ENCODE assay signal across 36 cellular contexts in the genomic region with DNA sequence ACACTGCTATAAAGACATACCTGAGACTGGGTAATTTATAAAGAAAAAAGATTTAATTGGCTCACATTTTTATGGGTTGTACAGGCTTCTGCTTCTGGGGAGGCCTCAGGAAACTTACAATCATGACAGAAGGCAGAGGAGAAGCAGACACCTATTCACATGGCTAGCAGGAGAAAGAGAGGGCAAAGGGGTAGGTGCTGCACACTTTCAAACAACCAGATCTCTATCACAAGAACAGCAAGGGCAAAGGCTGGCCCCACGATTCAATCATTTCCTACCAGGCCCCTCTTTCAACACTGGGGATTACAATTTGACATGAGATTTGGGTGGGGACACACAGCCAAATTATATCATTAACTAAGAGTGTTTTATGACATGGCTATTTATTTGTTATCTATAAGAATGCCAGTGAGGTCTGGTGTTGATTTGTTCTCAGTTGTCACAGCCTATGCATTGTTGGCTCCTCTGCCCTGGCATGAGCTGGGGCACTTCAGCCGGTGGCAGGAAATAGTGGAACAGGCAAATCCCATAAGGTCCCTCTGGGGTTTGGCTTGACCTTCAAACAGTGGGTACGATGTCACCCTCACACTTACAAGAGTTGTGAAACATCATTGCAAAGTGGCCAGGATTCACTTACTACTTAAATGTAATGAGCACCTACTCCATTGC. TPM values are rescaled to one million over a fixed set of nuclear protein-coding genes. Genes with fewer than 3 reads are reported as not detected.
"Had no signal": no experiment of that assay in that cellular context is flagged by ENCODE, and none has a peak within 500 bp of the region (broad histone marks: within the 10 kb centered on the region; RNA-seq: fewer than 3 reads in every experiment).

No MANE protein-coding gene starts in this region.

- H3K27ac Mint-ChIP-seq: activated CD4-positive, alpha-beta memory T cell treated with anti-CD3 and anti-CD28 coated beads for 36 hours; activated CD4-positive, alpha-beta T cell treated with anti-CD3 and anti-CD28 coated beads for 36 hours; activated CD4-positive, alpha-beta T cell treated with anti-CD3 and anti-CD28 coated beads, Interleukin-2, amount 10 ng/mL, durations not matched to agents 7 days and 5 days; activated naive CD4-positive, alpha-beta T cell treated with anti-CD3 and anti-CD28 coated beads, Interleukin-2, amount 10 ng/mL, durations not matched to agents 7 days and 5 days; activated naive CD8-positive, alpha-beta T cell treated with anti-CD3 and anti-CD28 coated beads for 36 hours; WTC11 had no signal

- H3K36me3 ChIP-seq: brain microvascular endothelial cell, SJCRH30 had no signal

- H3K9me3 ChIP-seq: SJCRH30 had no signal

- H3K36me3 Mint-ChIP-seq: activated CD4-positive, alpha-beta memory T cell treated with anti-CD3 and anti-CD28 coated beads for 36 hours; activated naive CD4-positive, alpha-beta T cell treated with anti-CD3 and anti-CD28 coated beads, Interleukin-2, amount 10 ng/mL, durations not matched to agents 7 days and 5 days; activated naive CD8-positive, alpha-beta T cell treated with anti-CD3 and anti-CD28 coated beads for 36 hours; WTC11 had no signal

- DNase-seq: activated CD4-positive, alpha-beta memory T cell treated with anti-CD3 and anti-CD28 coated beads for 36 hours; activated CD4-positive, alpha-beta T cell treated with anti-CD3 and anti-CD28 coated beads for 36 hours; activated CD4-positive, alpha-beta T cell treated with anti-CD3 and anti-CD28 coated beads, Interleukin-2, amount 10 ng/mL, durations not matched to agents 7 days and 5 days; activated CD8-positive, alpha-beta memory T cell treated with anti-CD3 and anti-CD28 coated beads, Interleukin-2, amount 50 U/mL, for 4 hours; activated effector memory CD4-positive, alpha-beta T cell treated with Interleukin-2 at 50 U/mL for 16 hours; activated naive CD4-positive, alpha-beta T cell treated with anti-CD3 and anti-CD28 coated beads, Interleukin-2, amount 10 ng/mL, durations not matched to agents 7 days and 5 days; activated naive CD8-positive, alpha-beta T cell treated with anti-CD3 and anti-CD28 coated beads for 36 hours; activated T-cell treated with anti-CD3 and anti-CD28 coated beads for 4 hours; activated T-cell treated with anti-CD3 and anti-CD28 coated beads, Interleukin-2, amount 50 U/mL, for 4 hours; amniotic stem cell; aorta; brain microvascular endothelial cell; Kasumi-1; KG1; MM.1S; NCI-H1092 treated with DMSO at 0.1 percent for 48 hours; NCI-H1417; NCI-H146; NCI-H187; NCI-H2029 treated with DMSO at 0.1 percent for 48 hours; NCI-H2107; NCI-H2171; NCI-H510A; NCI-H526; NCI-H748 treated with DMSO at 0.1 percent for 48 hours; NK-92 treated with Interleukin-12 subunit alpha and Interleukin-12 subunit beta, amount 100 ng/mL, for 24 hours; PC-9; SHP77; SJCRH30 had no signal

- H3K27me3 ChIP-seq: brain microvascular endothelial cell had no signal

- ATAC-seq: activated CD4-positive, alpha-beta T cell treated with anti-CD3 and anti-CD28 coated beads for 36 hours; activated CD4-positive, CD25-positive, alpha-beta regulatory T cell treated with anti-CD3 and anti-CD28 coated beads, Interleukin-2, amount 50 U/mL, for 24 hours; activated T-cell treated with anti-CD3 and anti-CD28 coated beads, Interleukin-2, amount 50 U/mL, for 4 hours; WTC11 had no signal

- H3K4me1 ChIP-seq: SJCRH30 had no signal

- H2AFZ ChIP-seq: PC-9 had no signal

- H3K4me3 ChIP-seq: PC-9, SJCRH30, SK-N-MC had no signal

- H3K27ac ChIP-seq: brain microvascular endothelial cell, PC-9, RWPE1, SJCRH30, SK-N-MC had no signal

- H3K4me2 ChIP-seq: PC-9 had no signal

- H3K9me3 Mint-ChIP-seq: activated CD4-positive, alpha-beta memory T cell treated with anti-CD3 and anti-CD28 coated beads for 36 hours; activated CD4-positive, alpha-beta T cell treated with anti-CD3 and anti-CD28 coated beads, Interleukin-2, amount 10 ng/mL, durations not matched to agents 7 days and 5 days; activated naive CD4-positive, alpha-beta T cell treated with anti-CD3 and anti-CD28 coated beads, Interleukin-2, amount 10 ng/mL, durations not matched to agents 7 days and 5 days; activated T-cell treated with anti-CD3 and anti-CD28 coated beads, Interleukin-2, amount 50 U/mL, for 4 hours; WTC11 had no signal

RNA-seq across cellular contexts. Expression of a gene that starts 44.1 kb away (rescaled TPM):
- total RNA-seq: activated CD4-positive, alpha-beta memory T cell treated with anti-CD3 and anti-CD28 coated beads for 36 hours; T-helper 2 cell treated with Interferon-gamma antibody and Interleukin-4, amounts not matched to agents 100 ng/mL and 5 ng/mL, for 36 hours had no signal

RNA-seq across cellular contexts. Expression of a gene that starts 51.5 kb away (rescaled TPM):
- total RNA-seq: activated CD4-positive, alpha-beta memory T cell treated with anti-CD3 and anti-CD28 coated beads for 36 hours; activated CD4-positive, alpha-beta T cell treated with anti-CD3 and anti-CD28 coated beads for 36 hours; activated CD4-positive, alpha-beta T cell treated with anti-CD3 and anti-CD28 coated beads, Interleukin-2, amount 10 ng/mL, durations not matched to agents 7 days and 5 days; activated naive CD8-positive, alpha-beta T cell treated with anti-CD3 and anti-CD28 coated beads for 36 hours; activated T-cell treated with anti-CD3 and anti-CD28 coated beads, Interleukin-2, amount 50 U/mL, for 4 hours; OCI-LY7; T-helper 1 cell treated with Interleukin-12 subunit alpha and Interleukin-12 subunit beta and Interleukin-4 antibody, amounts not matched to agents 30 ng/mL and 1 ng/mL, for 36 hours; T-helper 2 cell treated with Interferon-gamma antibody and Interleukin-4, amounts not matched to agents 100 ng/mL and 5 ng/mL, for 36 hours had no signal
- polyA plus RNA-seq: aorta had no signal
